ENCODE assay signal across 30 cellular contexts in genomic region chr2:211473116-211473515, GRCh38.
A peak's percentile ranks its signal among the peaks of the same experiment; 100 is the strongest.
DNase-seq lines count a peak whose midpoint lies in the region; ATAC-seq and TF ChIP-seq lines count a peak whose summit lies in the region.
"Had no signal": no experiment of that assay in that cellular context is flagged by ENCODE, and none has a peak within 500 bp of the region (broad histone marks: within the 10 kb centered on the region; RNA-seq: fewer than 3 reads in every experiment).

No MANE protein-coding gene starts in this region.

- no peak for ATAC-seq in activated CD8-positive, alpha-beta T cell treated with anti-CD3 and anti-CD28 coated beads for 36 hours
- no peak for ATAC-seq in activated T-helper 17 cell treated with anti-CD3 and anti-CD28 coated beads, Interleukin-2, amount 50 U/mL, for 72 hours (replicated peaks)
- ATAC-seq in HG03095 (IDR thresholded peaks at IDR 0.05; ENCODE audit: unreplicated experiment), result no peak
- ATAC-seq: A549; CD8-positive, alpha-beta T cell had no signal

- DNase-seq in G401 (ENCODE audit: low spot score), result peak; percentile 73
- DNase-seq in NCI-H446 (lab: John Stamatoyannopoulos, UW), result peak; percentile 36 to 39
- peak; percentile 44 for DNase-seq in NCI-H446 treated with DMSO at 0.1 percent for 48 hours (lab: John Stamatoyannopoulos, UW)
- DNase-seq in cerebellar cortex (ENCODE audit: low spot score), result peak; percentile 67
- DNase-seq in activated CD8-positive, alpha-beta T cell treated with anti-CD3 and anti-CD28 coated beads for 36 hours, result no peak
- no peak for DNase-seq in GDM1 (lab: John Stamatoyannopoulos, UW)
- DNase-seq: 8988T; ACHN; AML-193; BE2C; Caco-2; Calu3; CD4-positive, alpha-beta memory T cell; CD4-positive, alpha-beta T cell; CD4-positive, CD25-positive, alpha-beta regulatory T cell; CD8-positive, alpha-beta memory T cell; CD8-positive, alpha-beta T cell; COR-L47; DMS 273 treated with DMSO at 0.1 percent for 48 hours; DMS153; DMS53; DMS79; DMS79 treated with DMSO at 0.1 percent for 48 hours; DND-41; EL had no signal

- H3K4me3 Mint-ChIP-seq in activated CD8-positive, alpha-beta T cell treated with anti-CD3 and anti-CD28 coated beads for 36 hours, result no peak overlapping the region
- no peak overlapping the region for H3K4me3 Mint-ChIP-seq in activated T-helper 17 cell treated with anti-CD3 and anti-CD28 coated beads, Interleukin-2, amount 50 U/mL, for 72 hours
- H3K4me3 Mint-ChIP-seq: B cell; CD14-positive monocyte; CD4-positive, alpha-beta memory T cell; CD4-positive, alpha-beta T cell; CD4-positive, CD25-positive, alpha-beta regulatory T cell; CD8-positive, alpha-beta memory T cell; CD8-positive, alpha-beta T cell had no signal

- POLR2A ChIA-PET in activated CD8-positive, alpha-beta T cell treated with anti-CD3 and anti-CD28 coated beads for 36 hours (lab: Charles Lee), result no interaction called here

- TF ChIP-seq CTCF in activated CD8-positive, alpha-beta T cell treated with anti-CD3 and anti-CD28 coated beads for 36 hours (IDR thresholded peaks at IDR 0.05), result no peak

- no peaks in the 10 kb centered on the region for H3K9me3 Mint-ChIP-seq in activated CD8-positive, alpha-beta T cell treated with anti-CD3 and anti-CD28 coated beads for 36 hours
- H3K9me3 Mint-ChIP-seq in activated T-helper 17 cell treated with anti-CD3 and anti-CD28 coated beads, Interleukin-2, amount 50 U/mL, for 72 hours, result peaks cover 8% of the 10 kb centered on the region

- H3K27ac Mint-ChIP-seq in activated CD8-positive, alpha-beta T cell treated with anti-CD3 and anti-CD28 coated beads for 36 hours, result no peak overlapping the region
- no peak overlapping the region for H3K27ac Mint-ChIP-seq in activated T-helper 17 cell treated with anti-CD3 and anti-CD28 coated beads, Interleukin-2, amount 50 U/mL, for 72 hours
- H3K27ac Mint-ChIP-seq: B cell; CD4-positive, alpha-beta T cell; CD4-positive, CD25-positive, alpha-beta regulatory T cell; CD8-positive, alpha-beta memory T cell; CD8-positive, alpha-beta T cell had no signal

- H3K36me3 Mint-ChIP-seq in activated CD8-positive, alpha-beta T cell treated with anti-CD3 and anti-CD28 coated beads for 36 hours (ENCODE audit: low read depth), result no peaks in the 10 kb centered on the region
- no peaks in the 10 kb centered on the region for H3K36me3 Mint-ChIP-seq in activated T-helper 17 cell treated with anti-CD3 and anti-CD28 coated beads, Interleukin-2, amount 50 U/mL, for 72 hours (ENCODE audit: low read depth)
- H3K36me3 Mint-ChIP-seq: CD14-positive monocyte; CD4-positive, alpha-beta memory T cell; CD4-positive, CD25-positive, alpha-beta regulatory T cell; CD8-positive, alpha-beta memory T cell; CD8-positive, alpha-beta T cell had no signal

- CTCF ChIA-PET in activated CD8-positive, alpha-beta T cell treated with anti-CD3 and anti-CD28 coated beads for 36 hours (lab: Charles Lee), result interaction anchor here (1.1 kb wide), 1 partner anchor 8 kb away, joined by 3 read pairs; no protein-coding TSS in a partner anchor

- H3K4me1 Mint-ChIP-seq in activated CD8-positive, alpha-beta T cell treated with anti-CD3 and anti-CD28 coated beads for 36 hours (ENCODE audit: low read depth), result no peaks in the 10 kb centered on the region
- H3K4me1 Mint-ChIP-seq in activated T-helper 17 cell treated with anti-CD3 and anti-CD28 coated beads, Interleukin-2, amount 50 U/mL, for 72 hours, result no peaks in the 10 kb centered on the region
- H3K4me1 Mint-ChIP-seq: B cell; CD14-positive monocyte; CD4-positive, alpha-beta memory T cell; CD4-positive, CD25-positive, alpha-beta regulatory T cell; CD8-positive, alpha-beta memory T cell had no signal

- intact Hi-C loops in activated CD8-positive, alpha-beta T cell treated with anti-CD3 and anti-CD28 coated beads for 36 hours (cut with micrococcal nuclease), result no loop called here

- in situ Hi-C loops in G401 (cut with HindIII; ENCODE audit: low sequenced_read_pairs), result no loop called here

- H3K27me3 Mint-ChIP-seq in activated CD8-positive, alpha-beta T cell treated with anti-CD3 and anti-CD28 coated beads for 36 hours, result no peaks in the 10 kb centered on the region
- H3K27me3 Mint-ChIP-seq in activated T-helper 17 cell treated with anti-CD3 and anti-CD28 coated beads, Interleukin-2, amount 50 U/mL, for 72 hours, result no peaks in the 10 kb centered on the region
- H3K27me3 Mint-ChIP-seq: B cell; CD4-positive, alpha-beta memory T cell; CD4-positive, alpha-beta T cell; CD4-positive, CD25-positive, alpha-beta regulatory T cell; CD8-positive, alpha-beta memory T cell had no signal

Comparison
In these comparisons a context has a peak if more than half of its experiments do, and no peak if none do; other contexts are left out.
1. DNase-seq: peak in G401 (single experiment), NCI-H446 (2 of 2), NCI-H446 treated with DMSO at 0.1 percent for 48 hours (single experiment) and cerebellar cortex (single experiment); none in activated CD8-positive, alpha-beta T cell treated with anti-CD3 and anti-CD28 coated beads for 36 hours (single experiment) and GDM1 (single experiment).